8 cellular contexts compared by ENCODE assay signal in the genomic region with DNA sequence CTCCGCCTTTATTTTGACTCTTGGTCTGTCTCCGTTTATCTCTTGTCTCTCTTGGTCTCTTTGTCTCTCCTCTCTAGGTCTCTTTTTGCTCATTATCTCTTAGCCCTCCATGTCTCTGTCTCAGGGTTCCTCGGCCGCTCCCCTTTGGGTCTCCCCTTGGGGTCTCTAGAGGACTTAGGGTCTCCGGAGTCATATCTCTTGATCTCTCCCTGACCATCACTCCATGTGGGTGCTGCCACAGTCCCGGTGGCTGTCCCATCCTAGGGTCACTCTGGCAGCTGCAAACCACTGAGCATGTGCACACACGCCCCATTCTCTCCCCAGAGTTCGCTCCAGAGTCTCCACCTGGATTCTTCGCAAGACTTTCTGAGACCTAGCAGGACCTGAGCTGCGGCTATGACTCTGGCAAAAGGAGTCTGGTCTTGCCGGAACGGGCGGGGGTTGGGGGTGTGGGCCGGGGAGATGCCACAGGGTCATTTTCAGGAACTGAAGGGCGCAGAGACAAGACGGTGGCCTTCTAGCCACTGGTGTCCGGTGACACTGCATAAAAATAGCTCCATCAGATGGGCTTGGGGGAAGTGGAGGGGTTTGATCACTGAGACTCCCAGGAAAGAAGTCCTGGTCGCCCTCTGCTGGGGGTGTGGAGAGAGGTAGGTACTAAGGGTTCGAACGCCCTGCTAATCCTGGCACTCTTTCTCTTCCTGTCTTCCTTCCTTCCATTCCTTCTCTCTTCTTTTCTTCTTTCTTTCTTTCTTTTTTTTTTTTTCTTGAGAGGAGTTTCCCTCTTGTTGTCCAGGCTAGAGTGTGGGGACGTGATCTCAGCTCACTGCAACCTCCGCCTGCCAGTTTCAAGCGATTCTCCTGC. TPM values are rescaled to one million over a fixed set of nuclear protein-coding genes. Genes with fewer than 3 reads are reported as not detected.
DNase-seq lines count a peak whose midpoint lies in the region; ATAC-seq, FAIRE-seq and TF ChIP-seq lines count a peak whose summit lies in the region.

No MANE protein-coding gene starts in this region.

- H3K9me3 Mint-ChIP-seq in WTC11, result peaks cover 8% of the 10 kb centered on the region
- peaks cover 4% of the 10 kb centered on the region for H3K9me3 Mint-ChIP-seq in mesothelial cell of epicardium

- peaks cover 78% of the 10 kb centered on the region for H3K27me3 Mint-ChIP-seq in WTC11 (ENCODE audit: low read depth)
- H3K27me3 Mint-ChIP-seq in mesothelial cell of epicardium (ENCODE audit: low read depth), result peaks cover 49% of the 10 kb centered on the region

- H4K20me1 ChIP-seq in Loucy (ENCODE audit: insufficient read depth, low read length, poor library complexity, severe bottlenecking), result no peaks in the 10 kb centered on the region

- no peak for FAIRE-seq in H54 (lab: Jason Lieb, UNC)
- FAIRE-seq in GM12891 (lab: Jason Lieb, UNC), result no peak

- H3K27ac ChIP-seq in upper lobe of left lung, result no peak overlapping the region

- H3F3A ChIP-seq in Loucy (ENCODE audit: low read depth), result no peaks in the 10 kb centered on the region

- H3K9me3 ChIP-seq in Loucy (ENCODE audit: insufficient read depth, low read depth, low read length) (no peaks in the 10 kb centered on the region), upper lobe of left lung (no peaks in the 10 kb centered on the region)

- no peak for TF ChIP-seq POLR2A in H54 (IDR thresholded peaks at IDR 0.05; ENCODE audit: low read depth, low read length)
- no peak for TF ChIP-seq POLR2A in GM12891 (IDR thresholded peaks at IDR 0.05; ENCODE audit: low read depth, low read length)
- no peak for TF ChIP-seq POLR2A in upper lobe of left lung (IDR thresholded peaks at IDR 0.05)

- POLR2A ChIA-PET in WTC11 (lab: Charles Lee), result no interaction called here

- DNase-seq in EL (peak; percentile 55), WTC11 (ENCODE audit: low spot score) (peak; percentile 68), mesothelial cell of epicardium (ENCODE audit: low spot score in 2 of 2, unreplicated experiment in 2 of 2) (no peak), GM19240 (ENCODE audit: insufficient read length, low spot score) (no peak), H54 (ENCODE audit: insufficient read length, low spot score) (no peak), GM12891 (ENCODE audit: insufficient read length, low spot score) (no peak), upper lobe of left lung (no peak)

- TF ChIP-seq CTCF in Loucy (conservative IDR thresholded peaks at IDR 0.05; ENCODE audit: low read length), result peak; percentile 46
- TF ChIP-seq CTCF in WTC11 (IDR thresholded peaks at IDR 0.05), result no peak; the same call in 1 of the 2 replicates
- TF ChIP-seq CTCF in mesothelial cell of epicardium (IDR thresholded peaks at IDR 0.05; ENCODE audit: unreplicated experiment), result no peak
- TF ChIP-seq CTCF in upper lobe of left lung (IDR thresholded peaks at IDR 0.05), result no peak

- H3K4me3 ChIP-seq in Loucy (ENCODE audit: low read length, poor library complexity, severe bottlenecking), result no peak overlapping the region
- no peak overlapping the region for H3K4me3 ChIP-seq in upper lobe of left lung

- H3K36me3 Mint-ChIP-seq in WTC11, result no peaks in the 10 kb centered on the region
- peaks cover 11% of the 10 kb centered on the region for H3K36me3 Mint-ChIP-seq in mesothelial cell of epicardium

- no peak overlapping the region for H2AFZ ChIP-seq in Loucy (ENCODE audit: low read length)

- H3K4me1 ChIP-seq in Loucy (ENCODE audit: insufficient read depth, low read length, poor library complexity, severe bottlenecking) (no peaks in the 10 kb centered on the region), upper lobe of left lung (peaks cover 0 to 17% (median 3%) of the 10 kb centered on the region in 4 donors)

- ATAC-seq in WTC11 (peak; percentile 23; the same call in 1 of the 2 replicates), upper lobe of left lung (ENCODE audit: low FRiP score in 2 of 2) (no peak)

- H3K36me3 ChIP-seq in Loucy (ENCODE audit: insufficient read depth, low read length), result no peaks in the 10 kb centered on the region
- H3K36me3 ChIP-seq in upper lobe of left lung, result no peaks in the 10 kb centered on the region

- H3K4me1 Mint-ChIP-seq in WTC11, result peaks cover 8% of the 10 kb centered on the region; the same call in 1 of the 2 replicates
- H3K4me1 Mint-ChIP-seq in mesothelial cell of epicardium, result peaks cover 10% of the 10 kb centered on the region

- H3K27ac Mint-ChIP-seq in WTC11 (no peak overlapping the region), mesothelial cell of epicardium (no peak overlapping the region)

- no peak for TF ChIP-seq EP300 in upper lobe of left lung (IDR thresholded peaks at IDR 0.05)

- H3K4me3 Mint-ChIP-seq in WTC11 (peak overlapping the region; percentile 68), mesothelial cell of epicardium (peak overlapping the region; percentile 50)

- CTCF ChIA-PET in WTC11 (lab: Charles Lee), result interaction anchor here (0.6 to 2.8 kb wide), 28 partner anchors 9 to 152 kb away, joined by 3 to 38 read pairs (median 6); a partner anchor contains a TSS

- no peak overlapping the region for H3K4me2 ChIP-seq in Loucy (ENCODE audit: low read depth, low read length, poor library complexity, severe bottlenecking)

- H3K27me3 ChIP-seq in Loucy (ENCODE audit: insufficient read depth, low read length, poor library complexity, severe bottlenecking) (no peaks in the 10 kb centered on the region), upper lobe of left lung (peaks cover 0 to 33% (median 15%) of the 10 kb centered on the region in 4 donors)

- no peaks in the 10 kb centered on the region for H3K79me2 ChIP-seq in Loucy (ENCODE audit: insufficient read depth, low read length)

- H3K9ac ChIP-seq in Loucy (ENCODE audit: low read depth, low read length, poor library complexity, severe bottlenecking), result no peak overlapping the region

- WGBS in upper lobe of left lung, 2 donors, result 63 to 64% methylated on average over 23 of the region's 23 CpGs

- no peaks in the 10 kb centered on the region for H3K9me2 ChIP-seq in Loucy (replicated peaks; ENCODE audit: low read depth, low read length)

TF ChIP-seq in WTC11, 78 proteins besides CTCF, POLR2A, EP300 and RAD21 (continues in another document):
- TF ChIP-seq, protein P1, sequence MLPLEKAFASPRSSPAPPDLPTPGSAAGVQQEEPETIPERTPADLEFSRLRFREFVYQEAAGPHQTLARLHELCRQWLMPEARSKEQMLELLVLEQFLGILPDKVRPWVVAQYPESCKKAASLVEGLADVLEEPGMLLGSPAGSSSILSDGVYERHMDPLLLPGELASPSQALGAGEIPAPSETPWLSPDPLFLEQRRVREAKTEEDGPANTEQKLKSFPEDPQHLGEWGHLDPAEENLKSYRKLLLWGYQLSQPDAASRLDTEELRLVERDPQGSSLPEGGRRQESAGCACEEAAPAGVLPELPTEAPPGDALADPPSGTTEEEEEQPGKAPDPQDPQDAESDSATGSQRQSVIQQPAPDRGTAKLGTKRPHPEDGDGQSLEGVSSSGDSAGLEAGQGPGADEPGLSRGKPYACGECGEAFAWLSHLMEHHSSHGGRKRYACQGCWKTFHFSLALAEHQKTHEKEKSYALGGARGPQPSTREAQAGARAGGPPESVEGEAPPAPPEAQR (CRISPR knock-in tag; IDR thresholded peaks at IDR 0.05), result no peak
- TF ChIP-seq TEAD4 (CRISPR knock-in tag; IDR thresholded peaks at IDR 0.05), result no peak

TF ChIP-seq in GM12891, 5 proteins besides CTCF, POLR2A, EP300 and RAD21:
- no peak for TF ChIP-seq POLR2AphosphoS5 (IDR thresholded peaks at IDR 0.05; ENCODE audit: low read depth, low read length)
- no peak for TF ChIP-seq POU2F2 (IDR thresholded peaks at IDR 0.05; ENCODE audit: low read depth, low read length)
- no peak for TF ChIP-seq TAF1 (IDR thresholded peaks at IDR 0.05; ENCODE audit: low read depth, low read length)
- no peak for TF ChIP-seq PAX5 (IDR thresholded peaks at IDR 0.05; ENCODE audit: insufficient read depth, low read length, severe bottlenecking)
- TF ChIP-seq SPI1 (IDR thresholded peaks at IDR 0.05; ENCODE audit: low read depth, low read length), result no peak
TF ChIP-seq in GM12891: peak in this region for 0.

RNA-seq across cellular contexts. Expression of a gene that starts 1.2 kb away (rescaled TPM):
- total RNA-seq in WTC11 (2021), result 0.09 TPM in 3 replicates
- total RNA-seq in mesothelial cell of epicardium, result 0.07 TPM in 1 of 3 replicates, not detected in the others
- polyA plus RNA-seq in GM12891 (2012; ENCODE audit: low read depth, missing spikeins), result not detected
- not detected for total RNA-seq in upper lobe of left lung

RNA-seq across cellular contexts. Expression of a gene that starts 9.1 kb away (rescaled TPM):
- total RNA-seq in WTC11 (2021) (3.9 to 7.7 TPM (median 5.0 TPM) in 3 replicates), mesothelial cell of epicardium (48.5 to 50.8 TPM (median 49.6 TPM) in 3 replicates), upper lobe of left lung (10 to 100 TPM in 1 of 6 donors, 1 to 10 TPM in 5; 1.2 to 10.5 (median 4.9) TPM)
- polyA plus RNA-seq in GM12891 (2012; ENCODE audit: low read depth, missing spikeins), result not detected

RNA-seq across cellular contexts. Expression of a gene that starts 11.5 kb away (rescaled TPM):
- total RNA-seq in WTC11 (2021) (253 to 267 TPM (median 266 TPM) in 3 replicates), mesothelial cell of epicardium (393 to 413 TPM (median 403 TPM) in 3 replicates), upper lobe of left lung (1,000 to 10,000 TPM in 1 of 6 donors, 100 to 1,000 TPM in 5; 147 to 1,500 (median 176) TPM)
- 178 TPM for polyA plus RNA-seq in GM12891 (2012; ENCODE audit: low read depth, missing spikeins)

RNA-seq across cellular contexts. Expression of a gene that starts 16.2 kb away (rescaled TPM):
- 1.6 to 2.9 TPM (median 2.7 TPM) in 3 replicates for total RNA-seq in WTC11 (2021)
- 23.1 to 26.5 TPM (median 25.5 TPM) in 3 replicates for total RNA-seq in mesothelial cell of epicardium
- not detected for polyA plus RNA-seq in GM12891 (2012; ENCODE audit: low read depth, missing spikeins)
- 1 to 10 TPM in 1 of 6 donors, under 1 TPM in 5; 0.22 to 5.2 (median 0.55) TPM for total RNA-seq in upper lobe of left lung

RNA-seq across cellular contexts. Expression of a gene that starts 24.8 kb away (rescaled TPM):
- total RNA-seq in WTC11 (2021) (0.31 TPM in 1 of 3 replicates, not detected in the others), mesothelial cell of epicardium (0.29 to 0.31 TPM in 2 of 3 replicates, not detected in the other), upper lobe of left lung (not detected)
- not detected for polyA plus RNA-seq in GM12891 (2012; ENCODE audit: low read depth, missing spikeins)

Comparison
In these comparisons a context has a peak if more than half of its experiments do, and no peak if none do; other contexts are left out.
1. DNase-seq: peak in EL (single experiment) and WTC11 (single experiment); none in mesothelial cell of epicardium (0 of 2), GM19240 (single experiment), H54 (single experiment), GM12891 (single experiment) and upper lobe of left lung (0 of 2).